ENCODE assay signal across 7 cellular contexts in genomic region chr14:24160850-24161804, GRCh38. TPM values are rescaled to one million over a fixed set of nuclear protein-coding genes. Genes with fewer than 3 reads are reported as not detected.
DNase-seq lines count a peak whose midpoint lies in the region; ATAC-seq, FAIRE-seq and TF ChIP-seq lines count a peak whose summit lies in the region.

TSS of gene IRF9 (plus strand) at chr14:24161265. CDS start at chr14:24162145, 880 bp downstream.

- peak within 1 kb of the TSS; percentile 86 for H3K27ac ChIP-seq in astrocyte (ENCODE audit: low read depth, low read length)

- peaks cover 12% of the 10 kb centered on the region for H3K4me1 ChIP-seq in astrocyte (ENCODE audit: insufficient read depth, low read length)

- peak; percentile 96 for TF ChIP-seq CTCF in astrocyte (IDR thresholded peaks at IDR 0.05; ENCODE audit: insufficient read depth, low read depth, low read length)

- peaks cover 30% of the 10 kb centered on the region for H4K20me1 ChIP-seq in astrocyte (ENCODE audit: insufficient read depth, low read length)

- peak within 1 kb of the TSS; percentile 74 for H3K4me3 ChIP-seq in astrocyte (ENCODE audit: insufficient read depth, low read depth, low read length)

- peaks cover 12% of the 10 kb centered on the region for H3K79me2 ChIP-seq in astrocyte (ENCODE audit: insufficient read depth, low read length)

- DNase-seq in GM18507 (ENCODE audit: extremely low spot score, insufficient read length, low read depth) (peak; percentile 88), NCI-H2029 (lab: John Stamatoyannopoulos, UW) (peak; percentile 95), T-helper 22 cell (ENCODE audit: low read depth) (peak; percentile 90), astrocyte (ENCODE audit: low read depth) (peak; percentile 78), hepatic stellate cell (ENCODE audit: low spot score) (peak; percentile 98), renal cortical epithelial cell (ENCODE audit: low read depth) (peak; percentile 91)

- peak within 1 kb of the TSS; percentile 90 for H3K9ac ChIP-seq in astrocyte (ENCODE audit: low read length)

- peak; percentile 76 for ATAC-seq in HG02981 (IDR thresholded peaks at IDR 0.05; ENCODE audit: unreplicated experiment)

- H3K27me3 Mint-ChIP-seq in astrocyte (ENCODE audit: low read depth, unreplicated experiment): no peaks in the 10 kb centered on the region

- peaks cover 33% of the 10 kb centered on the region for H3K36me3 ChIP-seq in astrocyte (ENCODE audit: insufficient read depth, low read length)

- no peaks in the 10 kb centered on the region for H3K27me3 ChIP-seq in astrocyte (ENCODE audit: insufficient read depth, low read length)

- peak within 1 kb of the TSS; percentile 94 for H3K4me2 ChIP-seq in astrocyte (ENCODE audit: low read length)

- peak within 1 kb of the TSS; percentile 93 for H3K4me3 Mint-ChIP-seq in astrocyte (ENCODE audit: unreplicated experiment)

- peak within 1 kb of the TSS; percentile 62 for H2AFZ ChIP-seq in astrocyte (ENCODE audit: low read depth, low read length)

- no peaks in the 10 kb centered on the region for H3K9me3 ChIP-seq in astrocyte (ENCODE audit: insufficient read depth, low read depth, low read length)

- no peaks in the 10 kb centered on the region for H3K9me3 Mint-ChIP-seq in astrocyte (ENCODE audit: unreplicated experiment)

- H3K36me3 Mint-ChIP-seq in astrocyte (ENCODE audit: low read depth, unreplicated experiment): peaks cover 42% of the 10 kb centered on the region

- FAIRE-seq in GM18507 (lab: Jason Lieb, UNC): peak; percentile 97
- no peak for FAIRE-seq in astrocyte (lab: Jason Lieb, UNC)

- H3K4me1 Mint-ChIP-seq in astrocyte (ENCODE audit: low read depth, unreplicated experiment): peaks cover 20% of the 10 kb centered on the region

- H3K27ac Mint-ChIP-seq in astrocyte (ENCODE audit: unreplicated experiment): peak within 1 kb of the TSS; percentile 99

RNA-seq across cellular contexts. Expression of gene IRF9, which starts in this region (rescaled TPM):
- total RNA-seq in astrocyte: 76.0 and 89.4 TPM in 2 replicates
- 78.3 and 87.7 TPM in 2 replicates for total RNA-seq in renal cortical epithelial cell

Comparison
In these comparisons a context has a peak if more than half of its experiments do, and no peak if none do; other contexts are left out.
1. Peak in every context shown above with its lines: DNase-seq, ATAC-seq, H3K4me3 ChIP-seq and H3K27ac ChIP-seq.